Comparison of ENCODE assay signal across 24 cellular contexts in genomic region chr9:99827244-99827643, GRCh38. TPM values are rescaled to one million over a fixed set of nuclear protein-coding genes. Genes with fewer than 3 reads are reported as not detected.
DNase-seq lines count a peak whose midpoint lies in the region; ATAC-seq and TF ChIP-seq lines count a peak whose summit lies in the region.
"Had no signal": no experiment of that assay in that cellular context is flagged by ENCODE, and none has a peak within 500 bp of the region (broad histone marks: within the 10 kb centered on the region; RNA-seq: fewer than 3 reads in every experiment).

No MANE protein-coding gene starts in this region.

- H2AFZ ChIP-seq in mesenchymal stem cell (ENCODE audit: low read depth, low read length), result no peak overlapping the region
- H2AFZ ChIP-seq: PC-9 had no signal

- H3K36me3 ChIP-seq in HEK293 (ENCODE audit: control insufficient read depth in 2 of 2, insufficient read depth in 1 of 2, low read length in 2 of 2) (no peaks in the 10 kb centered on the region), mesenchymal stem cell (ENCODE audit: control insufficient read depth in 1 of 2, insufficient read depth in 2 of 2, low read depth in 1 of 2, low read length in 2 of 2) (peaks cover 0 to 14% of the 10 kb centered on the region in 2 experiments)
- H3K36me3 ChIP-seq: BE2C, SJCRH30 had no signal

- peaks cover 55% of the 10 kb centered on the region for H3K4me1 Mint-ChIP-seq in activated CD4-positive, alpha-beta T cell treated with anti-CD3 and anti-CD28 coated beads, Interleukin-2, amount 10 ng/mL, durations not matched to agents 24 days and 14 days
- peaks cover 57% of the 10 kb centered on the region for H3K4me1 Mint-ChIP-seq in activated naive CD8-positive, alpha-beta T cell (ENCODE audit: low read depth)

- H4K91ac ChIP-seq in mesenchymal stem cell (ENCODE audit: low read length), result no peak overlapping the region

- H3K27me3 Mint-ChIP-seq in activated CD4-positive, alpha-beta T cell treated with anti-CD3 and anti-CD28 coated beads, Interleukin-2, amount 10 ng/mL, durations not matched to agents 24 days and 14 days, result peaks cover 22% of the 10 kb centered on the region
- H3K27me3 Mint-ChIP-seq in activated naive CD8-positive, alpha-beta T cell, result peaks cover 8% of the 10 kb centered on the region

- H3K4me3 Mint-ChIP-seq in activated CD4-positive, alpha-beta T cell treated with anti-CD3 and anti-CD28 coated beads, Interleukin-2, amount 10 ng/mL, durations not matched to agents 24 days and 14 days, result peak overlapping the region; percentile 99
- peak overlapping the region; percentile 98 for H3K4me3 Mint-ChIP-seq in activated naive CD8-positive, alpha-beta T cell

- no peak for ATAC-seq in GM19351 (IDR thresholded peaks at IDR 0.05; ENCODE audit: unreplicated experiment)
- ATAC-seq: Right ventricle myocardium inferior had no signal

- H3K9me3 ChIP-seq in HEK293 (ENCODE audit: control insufficient read depth, insufficient read depth, low read depth, low read length) (no peaks in the 10 kb centered on the region), mesenchymal stem cell (ENCODE audit: control insufficient read depth, low read length) (no peaks in the 10 kb centered on the region)
- H3K9me3 ChIP-seq: BE2C, SJCRH30 had no signal

- no peak overlapping the region for H3K4me2 ChIP-seq in mesenchymal stem cell (ENCODE audit: low read length, poor library complexity, severe bottlenecking)
- H3K4me2 ChIP-seq: PC-9 had no signal

- no peak overlapping the region for H3K4ac ChIP-seq in mesenchymal stem cell (ENCODE audit: low read depth in 1 of 2, low read length in 2 of 2)

- H2AK5ac ChIP-seq in mesenchymal stem cell (ENCODE audit: low read length, severe bottlenecking), result no peak overlapping the region

- H3K9me3 Mint-ChIP-seq in activated CD4-positive, alpha-beta T cell treated with anti-CD3 and anti-CD28 coated beads, Interleukin-2, amount 10 ng/mL, durations not matched to agents 24 days and 14 days, result no peaks in the 10 kb centered on the region
- H3K9me3 Mint-ChIP-seq in activated naive CD8-positive, alpha-beta T cell (ENCODE audit: low read depth), result no peaks in the 10 kb centered on the region

- no peak overlapping the region for H2BK15ac ChIP-seq in mesenchymal stem cell (ENCODE audit: low read depth, poor library complexity, severe bottlenecking)

- H2BK12ac ChIP-seq in mesenchymal stem cell (ENCODE audit: low read length in 2 of 2), result no peak overlapping the region

- no peak overlapping the region for H2BK5ac ChIP-seq in mesenchymal stem cell (ENCODE audit: low read depth, low read length, poor library complexity, severe bottlenecking)

- POLR2A ChIA-PET in HEK293 (lab: Yijun Ruan, JAX), result no interaction called here

- no peak overlapping the region for H3K27ac Mint-ChIP-seq in activated CD4-positive, alpha-beta T cell treated with anti-CD3 and anti-CD28 coated beads, Interleukin-2, amount 10 ng/mL, durations not matched to agents 24 days and 14 days
- H3K27ac Mint-ChIP-seq in activated naive CD8-positive, alpha-beta T cell, result no peak overlapping the region
- H3K27ac Mint-ChIP-seq: CD14-positive monocyte had no signal

- no peak overlapping the region for H3K27ac ChIP-seq in HEK293 (ENCODE audit: extremely low read depth, low read depth, low read length)
- H3K27ac ChIP-seq in mesenchymal stem cell (ENCODE audit: low read length, poor library complexity, severe bottlenecking), result no peak overlapping the region
- H3K27ac ChIP-seq: PC-9, SJCRH30 had no signal

- no peak overlapping the region for H2BK120ac ChIP-seq in mesenchymal stem cell (ENCODE audit: low read depth, low read length)

- no peak overlapping the region for H3K23ac ChIP-seq in mesenchymal stem cell (ENCODE audit: low read length in 2 of 2)

- CTCF ChIA-PET in HEK293 (lab: Yijun Ruan, JAX), result no interaction called here

- TF ChIP-seq CTCF in HEK293 (tag by site-specific recombination; IDR thresholded peaks at IDR 0.05), result no peak

- no peak overlapping the region for H3K18ac ChIP-seq in mesenchymal stem cell (ENCODE audit: low read depth in 1 of 2, low read length in 2 of 2)

- H4K8ac ChIP-seq in mesenchymal stem cell (ENCODE audit: low read length), result no peak overlapping the region

- WGBS in mesenchymal stem cell, result 62% methylated on average over 2 of the region's 2 CpGs

- no peaks in the 10 kb centered on the region for H3K4me1 ChIP-seq in HEK293 (ENCODE audit: control insufficient read depth, insufficient read depth, low read length)
- peaks cover 34% of the 10 kb centered on the region for H3K4me1 ChIP-seq in mesenchymal stem cell (ENCODE audit: control insufficient read depth, insufficient read depth, low read depth, low read length)
- H3K4me1 ChIP-seq: BE2C, SJCRH30 had no signal

- intact Hi-C loops in activated CD4-positive, alpha-beta T cell treated with anti-CD3 and anti-CD28 coated beads, Interleukin-2, amount 10 ng/mL, durations not matched to agents 24 days and 14 days (cut with micrococcal nuclease), result loop anchor here (5.0 to 10.0 kb wide), 5 partner anchors 78 to 1842 kb away; partner anchors contain the start of genes ANP32B, STX17 and TGFBR1

- H3K9ac ChIP-seq in mesenchymal stem cell (ENCODE audit: low read length), result no peak overlapping the region

- H3K4me3 ChIP-seq in HEK293 (ENCODE audit: low read depth, low read length), result no peak overlapping the region
- H3K4me3 ChIP-seq in mesenchymal stem cell (ENCODE audit: insufficient read depth in 1 of 2, low read depth in 1 of 2, low read length in 2 of 2), result no peak overlapping the region
- H3K4me3 ChIP-seq: PC-9, SJCRH30 had no signal

- H3K36me3 Mint-ChIP-seq in activated CD4-positive, alpha-beta T cell treated with anti-CD3 and anti-CD28 coated beads, Interleukin-2, amount 10 ng/mL, durations not matched to agents 24 days and 14 days (ENCODE audit: low read depth), result peaks cover 74% of the 10 kb centered on the region
- peaks cover 30% of the 10 kb centered on the region for H3K36me3 Mint-ChIP-seq in activated naive CD8-positive, alpha-beta T cell

- peaks cover 36 to 68% of the 10 kb centered on the region in 2 experiments for H3K27me3 ChIP-seq in mesenchymal stem cell (ENCODE audit: control insufficient read depth in 1 of 2, insufficient read depth in 1 of 2, low read length in 2 of 2)
- H3K27me3 ChIP-seq: SJCRH30 had no signal

- no peak overlapping the region for H3K14ac ChIP-seq in mesenchymal stem cell (ENCODE audit: low read length in 2 of 2)

- no peak for DNase-seq in activated CD4-positive, alpha-beta T cell treated with anti-CD3 and anti-CD28 coated beads, Interleukin-2, amount 10 ng/mL, durations not matched to agents 24 days and 14 days
- no peak for DNase-seq in activated CD4-positive, alpha-beta T cell treated with anti-CD3 and anti-CD28 coated beads for 48 hours
- DNase-seq in mesenchymal stem cell (peak; percentile 6), DMS153 (lab: John Stamatoyannopoulos, UW) (no peak), DMS 273 (lab: John Stamatoyannopoulos, UW; ENCODE audit: unreplicated experiment) (no peak)
- DNase-seq: 8988T; ACHN; BE2C; Calu3; DMS53; KBM-7; NCI-H2029; NCI-H446 treated with DMSO at 0.1 percent for 48 hours; NCI-H526; NCI-H82; NK-92 treated with Interleukin-12 subunit alpha and Interleukin-12 subunit beta, amount 100 ng/mL, for 24 hours; PC-9; SJCRH30 had no signal

- no peaks in the 10 kb centered on the region for H3K79me1 ChIP-seq in mesenchymal stem cell (replicated peaks; ENCODE audit: low read length, poor library complexity, severe bottlenecking)

TF ChIP-seq in HEK293, 187 proteins besides CTCF, POLR2A, EP300 and RAD21:
- TF ChIP-seq SALL2 (tag by site-specific recombination; IDR thresholded peaks at IDR 0.05; ENCODE audit: borderline replicate concordance) (no peak), ZNF488 (tag by site-specific recombination; IDR thresholded peaks at IDR 0.05) (no peak), ZFHX2 (tag by site-specific recombination; conservative IDR thresholded peaks at IDR 0.05) (peak; percentile 38; the same call in 1 of the 2 replicates), ZBTB1 (tag by site-specific recombination; IDR thresholded peaks at IDR 0.05) (no peak), EGR2 (tag by site-specific recombination; IDR thresholded peaks at IDR 0.05; ENCODE audit: low read depth) (peak; percentile 63; the same call in 1 of the 2 replicates), HOXA7 (CRISPR knock-in tag; IDR thresholded peaks at IDR 0.05; ENCODE audit: borderline replicate concordance) (no peak), ZNF146 (tag by site-specific recombination; IDR thresholded peaks at IDR 0.05) (no peak), ZNF416 (tag by site-specific recombination; IDR thresholded peaks at IDR 0.05) (no peak), ZNF561 (tag by site-specific recombination; IDR thresholded peaks at IDR 0.05; ENCODE audit: borderline replicate concordance) (no peak), ZNF223 (tag by site-specific recombination; IDR thresholded peaks at IDR 0.05) (no peak)

RNA-seq across cellular contexts. Expression of gene NR4A3, which starts 5.6 kb away (rescaled TPM):
- 51.1 and 52.8 TPM in 2 replicates for total RNA-seq in activated CD4-positive, alpha-beta T cell treated with anti-CD3 and anti-CD28 coated beads, Interleukin-2, amount 10 ng/mL, durations not matched to agents 24 days and 14 days
- polyA plus RNA-seq in mesenchymal stem cell (2013, experiment 1 of 2), result 0.32 TPM
- 0.33 TPM for polyA plus RNA-seq in mesenchymal stem cell (2013, experiment 2 of 2)
- total RNA-seq: G401, PC-9 had no signal
